ENCODE assay signal across 1 cellular context in the genomic region with DNA sequence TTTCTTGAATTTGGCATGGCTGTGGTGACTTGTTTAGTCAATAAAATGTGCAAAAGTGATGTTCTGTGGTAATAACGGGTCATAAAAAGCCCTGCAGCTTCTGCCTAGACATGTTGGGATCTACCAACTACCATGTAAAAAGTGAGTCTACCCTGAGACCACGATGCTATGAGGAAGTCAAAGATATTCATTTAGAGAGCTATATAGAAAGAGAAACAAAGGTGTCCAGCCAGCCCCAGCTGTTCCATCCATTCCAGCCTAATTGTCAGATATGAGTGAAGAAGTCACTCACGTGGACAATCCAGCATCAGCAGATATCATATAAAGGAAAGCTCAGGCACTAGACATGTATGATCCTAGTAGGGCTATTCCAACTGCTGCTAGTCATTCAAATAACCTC.
TF ChIP-seq lines count a peak whose summit lies in the region.

No MANE protein-coding gene starts in this region.

TF ChIP-seq in IMR-90, 13 proteins besides CTCF, POLR2A, EP300 and RAD21:
- TF ChIP-seq, protein P1, sequence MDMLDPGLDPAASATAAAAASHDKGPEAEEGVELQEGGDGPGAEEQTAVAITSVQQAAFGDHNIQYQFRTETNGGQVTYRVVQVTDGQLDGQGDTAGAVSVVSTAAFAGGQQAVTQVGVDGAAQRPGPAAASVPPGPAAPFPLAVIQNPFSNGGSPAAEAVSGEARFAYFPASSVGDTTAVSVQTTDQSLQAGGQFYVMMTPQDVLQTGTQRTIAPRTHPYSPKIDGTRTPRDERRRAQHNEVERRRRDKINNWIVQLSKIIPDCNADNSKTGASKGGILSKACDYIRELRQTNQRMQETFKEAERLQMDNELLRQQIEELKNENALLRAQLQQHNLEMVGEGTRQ (IDR thresholded peaks at IDR 0.05; ENCODE audit: low read depth, low read length) = no peak
- TF ChIP-seq MAFK (IDR thresholded peaks at IDR 0.05; ENCODE audit: low read depth, low read length) (no peak), BHLHE40 (IDR thresholded peaks at IDR 0.05; ENCODE audit: low read depth, low read length) (no peak), CEBPB (IDR thresholded peaks at IDR 0.05; ENCODE audit: low read depth, low read length) (no peak), SMC3 (IDR thresholded peaks at IDR 0.05; ENCODE audit: low read depth, low read length) (no peak), MAZ (IDR thresholded peaks at IDR 0.05; ENCODE audit: borderline replicate concordance, low read depth, low read length) (no peak)
